In the genomic region with DNA sequence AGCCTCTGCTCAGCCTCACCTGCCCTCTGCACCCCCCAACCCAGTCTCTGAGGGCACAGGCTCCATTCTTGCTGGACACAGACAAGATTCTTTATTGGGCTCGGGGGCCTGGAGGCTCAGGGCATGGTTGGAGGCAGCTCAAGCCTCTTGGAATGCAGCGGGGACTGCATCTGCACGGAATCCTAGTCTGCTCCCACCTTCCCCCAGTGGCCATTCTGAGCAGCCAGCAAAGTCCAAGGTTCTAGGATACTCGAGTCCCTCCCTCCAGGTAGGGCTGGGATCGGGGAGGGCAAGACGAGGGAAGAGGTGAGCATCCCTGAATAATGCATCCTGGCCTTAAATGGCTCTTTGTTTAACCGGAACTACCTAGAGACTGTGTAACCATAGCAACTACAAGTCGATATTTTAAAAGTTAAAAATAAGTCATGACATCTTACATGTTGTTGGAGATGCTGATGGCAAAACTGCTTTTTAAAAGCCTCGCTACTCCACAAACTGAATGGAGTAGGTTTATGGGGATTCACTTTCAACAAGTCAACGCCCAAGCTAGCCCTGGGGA, we compare ENCODE assay signal across 20 cellular contexts. TPM values are rescaled to one million over a fixed set of nuclear protein-coding genes. Genes with fewer than 3 reads are reported as not detected.
"Had no signal": no experiment of that assay in that cellular context is flagged by ENCODE, and none has a peak within 500 bp of the region (broad histone marks: within the 10 kb centered on the region; RNA-seq: fewer than 3 reads in every experiment).

No MANE protein-coding gene starts in this region.

- H3K4me1 ChIP-seq: psoas muscle, suprapubic skin had no signal

- H3K36me3 ChIP-seq: spleen, suprapubic skin had no signal

- H3K4me1 Mint-ChIP-seq: neural crest cell had no signal

- H3K9me3 ChIP-seq: psoas muscle, spleen, suprapubic skin had no signal

- H3K27me3 ChIP-seq: spleen, suprapubic skin had no signal

- H3K27me3 Mint-ChIP-seq: stimulated activated naive CD8-positive, alpha-beta T cell treated with anti-CD3 and anti-CD28 coated beads, Interleukin-15, Interleukin-2, amounts not matched to agents 100 ng/mL and 50 ng/mL, for 24 hours had no signal

- ATAC-seq: left colon, psoas muscle, sciatic nerve had no signal

- H3K27ac ChIP-seq: psoas muscle, spleen, suprapubic skin had no signal

- DNase-seq: activated B cell treated with CpG ODN at 0.5 μM for 24 hours; activated CD4-positive, alpha-beta T cell treated with anti-CD3 and anti-CD28 coated beads for 48 hours; activated CD8-positive, alpha-beta memory T cell treated with anti-CD3 and anti-CD28 coated beads, Interleukin-2, amount 50 U/mL, for 48 hours; activated naive CD8-positive, alpha-beta T cell treated with anti-CD3 and anti-CD28 coated beads, Interleukin-2, amount 10 ng/mL, durations not matched to agents 7 days and 5 days; cerebellar nuclear complex; effector CD8-positive, alpha-beta T cell; foreskin melanocyte; left colon; psoas muscle; spleen; T-helper 2 cell; trophoblast cell had no signal

- H3K4me3 ChIP-seq: lung, psoas muscle, spleen, suprapubic skin had no signal

- H3K36me3 Mint-ChIP-seq: activated naive CD8-positive, alpha-beta T cell treated with anti-CD3 and anti-CD28 coated beads, Interleukin-2, amount 10 ng/mL, durations not matched to agents 7 days and 5 days had no signal

- H3K9me3 Mint-ChIP-seq: activated B cell treated with CpG ODN at 0.5 μM for 24 hours; activated naive CD8-positive, alpha-beta T cell treated with anti-CD3 and anti-CD28 coated beads, Interleukin-2, amount 10 ng/mL, durations not matched to agents 7 days and 5 days; activated T-helper 1 cell treated with anti-CD3 and anti-CD28 coated beads, Interleukin-12 subunit alpha, Interleukin-12 subunit beta, Interleukin-2, Interleukin-4 antibody, amounts not matched to agents 30 ng/mL and 10 ng/mL and 1 ng/mL, durations not matched to agents 14 hours and 24 hours and 36 hours; neural crest cell; stimulated activated naive CD8-positive, alpha-beta T cell treated with anti-CD3 and anti-CD28 coated beads, Interleukin-15, Interleukin-2, amounts not matched to agents 100 ng/mL and 50 ng/mL, for 24 hours had no signal

- H3K27ac Mint-ChIP-seq: activated B cell treated with CpG ODN at 0.5 μM for 24 hours; activated naive CD8-positive, alpha-beta T cell treated with anti-CD3 and anti-CD28 coated beads, Interleukin-2, amount 10 ng/mL, durations not matched to agents 7 days and 5 days; activated T-helper 1 cell treated with anti-CD3 and anti-CD28 coated beads, Interleukin-12 subunit alpha, Interleukin-12 subunit beta, Interleukin-2, Interleukin-4 antibody, amounts not matched to agents 30 ng/mL and 10 ng/mL and 1 ng/mL, durations not matched to agents 14 hours and 24 hours and 36 hours; stimulated activated naive CD8-positive, alpha-beta T cell treated with anti-CD3 and anti-CD28 coated beads, Interleukin-15, Interleukin-2, amounts not matched to agents 100 ng/mL and 50 ng/mL, for 24 hours had no signal

- H3K4me3 Mint-ChIP-seq: activated B cell treated with CpG ODN at 0.5 μM for 24 hours; activated naive CD8-positive, alpha-beta T cell treated with anti-CD3 and anti-CD28 coated beads, Interleukin-2, amount 10 ng/mL, durations not matched to agents 7 days and 5 days; activated T-helper 1 cell treated with anti-CD3 and anti-CD28 coated beads, Interleukin-12 subunit alpha, Interleukin-12 subunit beta, Interleukin-2, Interleukin-4 antibody, amounts not matched to agents 30 ng/mL and 10 ng/mL and 1 ng/mL, durations not matched to agents 14 hours and 24 hours and 36 hours; neural crest cell; stimulated activated naive CD8-positive, alpha-beta T cell treated with anti-CD3 and anti-CD28 coated beads, Interleukin-15, Interleukin-2, amounts not matched to agents 100 ng/mL and 50 ng/mL, for 24 hours had no signal

RNA-seq across cellular contexts. Expression of gene IGSF22, which starts 10.7 kb away (rescaled TPM):
- total RNA-seq: osteoblast had no signal
- polyA plus RNA-seq: fibroblast of lung had no signal

RNA-seq across cellular contexts. Expression of gene PTPN5, which starts 54.9 kb away (rescaled TPM):
- total RNA-seq: activated B cell treated with CpG ODN at 0.5 μM for 24 hours; activated naive CD8-positive, alpha-beta T cell treated with anti-CD3 and anti-CD28 coated beads, Interleukin-2, amount 10 ng/mL, durations not matched to agents 7 days and 5 days; activated T-helper 1 cell treated with anti-CD3 and anti-CD28 coated beads, Interleukin-12 subunit alpha, Interleukin-12 subunit beta, Interleukin-2, Interleukin-4 antibody, amounts not matched to agents 30 ng/mL and 10 ng/mL and 1 ng/mL, durations not matched to agents 14 hours and 24 hours and 36 hours; fibroblast of lung; osteoblast had no signal
- polyA plus RNA-seq: fibroblast of lung had no signal
